In genomic region chr13:77028202-77028601, GRCh38 we compare ENCODE assay signal across 8 cellular contexts. TPM values are rescaled to one million over a fixed set of nuclear protein-coding genes. Genes with fewer than 3 reads are reported as not detected.
A peak's percentile ranks its signal among the peaks of the same experiment; 100 is the strongest.
DNase-seq lines count a peak whose midpoint lies in the region; ATAC-seq and TF ChIP-seq lines count a peak whose summit lies in the region.

No MANE protein-coding gene starts in this region.

- H3K9me3 ChIP-seq in HAP-1 (no peaks in the 10 kb centered on the region), sigmoid colon (no peaks in the 10 kb centered on the region)

- no peak for ATAC-seq in GM18498 (IDR thresholded peaks at IDR 0.05; ENCODE audit: unreplicated experiment)

- intact Hi-C loops in sigmoid colon (cut with DNase I), result no loop called here

- TF ChIP-seq POLR2A in sigmoid colon (IDR thresholded peaks at IDR 0.05), result no peak

- no peaks in the 10 kb centered on the region for H3K27me3 ChIP-seq in HAP-1 (ENCODE audit: low read depth)
- no peaks in the 10 kb centered on the region for H3K27me3 ChIP-seq in sigmoid colon

- no peak for TF ChIP-seq EP300 in sigmoid colon (IDR thresholded peaks at IDR 0.05)

- H3K4me1 ChIP-seq in HAP-1 (peaks cover 21% of the 10 kb centered on the region), sigmoid colon (peaks cover 0 to 35% (median 30%) of the 10 kb centered on the region in 4 donors)

- 75 to 80% methylated on average over 5 of the region's 5 CpGs for WGBS in sigmoid colon, 2 donors

- in situ Hi-C loops in HAP-1 (cut with MboI; ENCODE audit: low sequenced_read_pairs), result no loop called here

- no peak for TF ChIP-seq CTCF in fibroblast of mammary gland (conservative IDR thresholded peaks at IDR 0.05; ENCODE audit: control insufficient read depth, insufficient read depth, low read depth, low read length)
- TF ChIP-seq CTCF in sigmoid colon (IDR thresholded peaks at IDR 0.05), result no peak

- DNase-seq in HAP-1 (ENCODE audit: low spot score in 2 of 2) (no peak), SHP77 (lab: John Stamatoyannopoulos, UW) (peak; percentile 66 to 77), fibroblast of mammary gland (ENCODE audit: low read depth) (peak; percentile 75), sigmoid colon (no peak), DMS114 treated with DMSO at 0.1 percent for 48 hours (lab: John Stamatoyannopoulos, UW; ENCODE audit: unreplicated experiment) (no peak)
- DNase-seq in stimulated activated CD4-positive, alpha-beta T cell treated with anti-CD3 and anti-CD28 coated beads, Interleukin-1b, Interleukin-23, amount 100 ng/mL, for 48 hours, result no peak
- DNase-seq in stimulated activated CD4-positive, alpha-beta T cell treated with anti-CD3 and anti-CD28 coated beads, Interleukin-4, amount 100 ng/mL, for 1 hour, result no peak

- H3K27ac ChIP-seq in sigmoid colon, result peak overlapping the region; percentile 99 to 100 (median 99)

- H3K4me3 ChIP-seq in HAP-1 (peak overlapping the region; percentile 60; the same call in 1 of the 2 replicates), fibroblast of mammary gland (ENCODE audit: control insufficient read depth, low read depth, low read length) (peak overlapping the region; percentile 73), sigmoid colon (peak overlapping the region in 2 of 4 donors; percentile 1 to 99)

- H3K36me3 ChIP-seq in HAP-1 (replicated peaks), result no peaks in the 10 kb centered on the region; the same call in 1 of the 2 replicates
- H3K36me3 ChIP-seq in sigmoid colon, result no peaks in the 10 kb centered on the region

RNA-seq across cellular contexts. Expression of gene FBXL3, which starts 1.2 kb away (rescaled TPM):
- total RNA-seq in sigmoid colon, result 10 to 100 TPM; 60.0 to 96.0 (median 86.0) TPM
- polyA plus RNA-seq in sigmoid colon, result 10 to 100 TPM; 21.5 to 43.0 (median 31.8) TPM

RNA-seq across cellular contexts. Expression of gene CLN5, which starts 36.3 kb away (rescaled TPM):
- 10 to 100 TPM; 14.0 to 29.3 (median 27.0) TPM for total RNA-seq in sigmoid colon
- 10 to 100 TPM in 1 of 3 donors, 1 to 10 TPM in 2; 7.8 to 11.9 (median 9.2) TPM for polyA plus RNA-seq in sigmoid colon

Comparison
In these comparisons a context has a peak if more than half of its experiments do, and no peak if none do; other contexts are left out.
1. DNase-seq: peak in SHP77 (2 of 2) and fibroblast of mammary gland (single experiment); none in HAP-1 (0 of 2), sigmoid colon (single experiment), DMS114 treated with DMSO at 0.1 percent for 48 hours (single experiment), stimulated activated CD4-positive, alpha-beta T cell treated with anti-CD3 and anti-CD28 coated beads, Interleukin-1b, Interleukin-23, amount 100 ng/mL, for 48 hours (single experiment) and stimulated activated CD4-positive, alpha-beta T cell treated with anti-CD3 and anti-CD28 coated beads, Interleukin-4, amount 100 ng/mL, for 1 hour (single experiment).